Comparison of ENCODE assay signal across 8 cellular contexts in genomic region chr15:77634266-77634962, GRCh38. TPM values are rescaled to one million over a fixed set of nuclear protein-coding genes. Genes with fewer than 3 reads are reported as not detected.
A peak's percentile ranks its signal among the peaks of the same experiment; 100 is the strongest.
DNase-seq lines count a peak whose midpoint lies in the region; ATAC-seq and TF ChIP-seq lines count a peak whose summit lies in the region.

No MANE protein-coding gene starts in this region.

- DNase-seq in activated gamma-delta T cell treated with Interleukin-2 at 50 U/mL for 16 hours (peak; percentile 32), activated gamma-delta T cell (lab: John Stamatoyannopoulos, UW) (no peak), NCI-H774 (lab: John Stamatoyannopoulos, UW) (peak; percentile 21), fibroblast of the aortic adventitia (ENCODE audit: low read depth) (peak; percentile 17), neuronal stem cell (ENCODE audit: low spot score) (peak; percentile 71), type B pancreatic cell (ENCODE audit: extremely low spot score, unreplicated experiment) (peak; percentile 81)
- peak; percentile 46 for DNase-seq in activated T-cell treated with anti-CD3 and anti-CD28 coated beads, Interleukin-2, amount 50 U/mL, for 1 hour

- WGBS in neuronal stem cell (ENCODE audit: extremely low coverage in 2 of 2, insufficient read length in 2 of 2, insufficient replicate concordance in 1 of 2), 2 donors: no CpG with 5 or more reads among the region's 34 CpGs

- peak overlapping the region; percentile 70 for H3K27ac Mint-ChIP-seq in type B pancreatic cell

- peak overlapping the region; percentile 82 for H3K18ac ChIP-seq in neuronal stem cell (ENCODE audit: low read length)

- peak; percentile 52 for TF ChIP-seq CTCF in fibroblast of the aortic adventitia (IDR thresholded peaks at IDR 0.05; ENCODE audit: insufficient read depth, low read length)
- peak; percentile 82 for TF ChIP-seq CTCF in type B pancreatic cell (conservative IDR thresholded peaks at IDR 0.05)

- no peak overlapping the region for H2BK12ac ChIP-seq in neuronal stem cell (ENCODE audit: low read length)

- peak overlapping the region; percentile 78 for H3K9ac ChIP-seq in neuronal stem cell (ENCODE audit: low read depth, low read length, poor library complexity)

- no peak for ATAC-seq in GM21367 (IDR thresholded peaks at IDR 0.05; ENCODE audit: unreplicated experiment)

- peaks cover 12% of the 10 kb centered on the region for H3K4me1 Mint-ChIP-seq in type B pancreatic cell (ENCODE audit: unreplicated experiment)

- H2AK5ac ChIP-seq in neuronal stem cell (ENCODE audit: low read depth, low read length): peak overlapping the region; percentile 47

- H3K79me1 ChIP-seq in neuronal stem cell (ENCODE audit: low read depth, low read length): peaks cover 9% of the 10 kb centered on the region

- no peaks in the 10 kb centered on the region for H3K36me3 Mint-ChIP-seq in type B pancreatic cell

- H2BK120ac ChIP-seq in neuronal stem cell (ENCODE audit: low read depth, low read length): no peak overlapping the region

- H3K27ac ChIP-seq in neuronal stem cell (replicated peaks; ENCODE audit: low read length): peak overlapping the region; percentile 8

- H4K91ac ChIP-seq in neuronal stem cell (ENCODE audit: low read depth, low read length, poor library complexity): no peak overlapping the region

- H3K4me3 Mint-ChIP-seq in type B pancreatic cell: peak overlapping the region; percentile 87

- H3K23ac ChIP-seq in neuronal stem cell (ENCODE audit: low read depth, low read length, poor library complexity): peak overlapping the region; percentile 39

- H3K4me3 ChIP-seq in fibroblast of the aortic adventitia (ENCODE audit: low read depth, low read length): no peak overlapping the region
- H3K4me3 ChIP-seq in neuronal stem cell (ENCODE audit: low read length in 2 of 2): peak overlapping the region in 1 of 2 donors; percentile 19

- no peak overlapping the region for H3K14ac ChIP-seq in neuronal stem cell (ENCODE audit: low read length)

- peaks cover 53% of the 10 kb centered on the region for H3K27me3 Mint-ChIP-seq in type B pancreatic cell

- no peak overlapping the region for H3K4ac ChIP-seq in neuronal stem cell (ENCODE audit: low read length)

- H2AFZ ChIP-seq in neuronal stem cell (ENCODE audit: low read length): peak overlapping the region; percentile 95

- no peak overlapping the region for H4K8ac ChIP-seq in neuronal stem cell (ENCODE audit: low read depth, low read length)

- H3K36me3 ChIP-seq in neuronal stem cell (replicated peaks in 1 of 2; ENCODE audit: control insufficient read depth in 2 of 2, insufficient read depth in 2 of 2, low read length in 2 of 2): no peaks in the 10 kb centered on the region

- H3K4me2 ChIP-seq in neuronal stem cell (ENCODE audit: insufficient read depth, low read length, poor library complexity, severe bottlenecking): peak overlapping the region; percentile 77

- no peak overlapping the region for H2BK15ac ChIP-seq in neuronal stem cell (ENCODE audit: low read length)

- H3K9me3 ChIP-seq in neuronal stem cell (replicated peaks in 1 of 2; ENCODE audit: control insufficient read depth in 2 of 2, insufficient read depth in 1 of 2, low read depth in 1 of 2, low read length in 2 of 2): no peaks in the 10 kb centered on the region

- H2BK5ac ChIP-seq in neuronal stem cell (ENCODE audit: low read length): no peak overlapping the region

- peaks cover 28 to 33% of the 10 kb centered on the region in 2 donors for H3K4me1 ChIP-seq in neuronal stem cell (ENCODE audit: control insufficient read depth in 2 of 2, insufficient read depth in 1 of 2, low read depth in 1 of 2, low read length in 2 of 2)

- no peaks in the 10 kb centered on the region for H3K9me3 Mint-ChIP-seq in type B pancreatic cell

- H3K27me3 ChIP-seq in neuronal stem cell (ENCODE audit: control insufficient read depth in 3 of 3, insufficient read depth in 3 of 3, low read depth in 1 of 3, low read length in 3 of 3): peaks cover 0 to 28% (median 12%) of the 10 kb centered on the region in 3 experiments

RNA-seq across cellular contexts. Expression of gene LINGO1, which starts 1.7 kb away (rescaled TPM):
- not detected in 2 replicates for total RNA-seq in fibroblast of the aortic adventitia (ENCODE audit: low replicate concordance)
- polyA plus RNA-seq in neuronal stem cell (2013, experiment 1 of 2): 61.3 TPM
- polyA plus RNA-seq in neuronal stem cell (2013, experiment 2 of 2): 62.0 TPM
- 19.6 and 25.2 TPM in 2 replicates for total RNA-seq in type B pancreatic cell (ENCODE audit: low replicate concordance)

Comparison
In these comparisons a context has a peak if more than half of its experiments do, and no peak if none do; other contexts are left out.
1. RNA of gene LINGO1, which starts 1.7 kb away (total RNA-seq): 19.6 to 25.2 TPM in type B pancreatic cell; not detected in fibroblast of the aortic adventitia; every median in the first group is over 10 times any median in the second.